8 cellular contexts compared by ENCODE assay signal in the genomic region with DNA sequence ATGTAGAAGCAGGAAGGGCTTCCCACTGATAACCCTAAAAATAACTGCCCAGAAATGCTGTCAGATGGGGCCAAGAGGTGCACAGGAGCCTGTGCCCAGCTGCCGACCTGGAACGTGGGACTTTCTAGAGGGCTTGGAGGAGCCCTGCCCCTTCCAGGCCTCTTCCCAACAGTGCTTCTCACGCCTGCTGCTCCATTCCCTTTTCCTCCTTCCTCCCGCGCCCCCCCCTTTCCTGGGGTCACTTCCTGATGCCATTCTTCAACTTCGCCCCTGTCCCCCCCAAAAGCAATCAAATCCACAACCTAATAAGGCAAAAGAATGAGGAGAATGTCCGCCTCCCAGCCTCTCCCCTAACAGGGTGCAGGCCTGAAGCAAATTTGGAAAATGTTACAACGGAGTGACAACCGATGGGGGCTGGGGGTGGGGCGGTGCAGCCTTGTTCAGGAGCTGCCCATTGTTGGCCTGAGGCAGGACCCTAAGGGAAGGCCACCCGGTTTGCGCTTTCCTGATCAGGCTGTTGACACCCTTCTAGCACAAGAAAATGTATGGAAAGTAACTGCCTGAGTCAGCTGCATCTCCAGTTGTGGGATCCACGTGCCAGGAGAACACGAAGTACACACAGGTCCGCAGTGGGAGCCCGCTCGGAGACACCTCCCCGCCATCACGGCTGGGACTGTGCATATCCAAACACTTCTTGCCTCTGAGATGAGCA. TPM values are rescaled to one million over a fixed set of nuclear protein-coding genes. Genes with fewer than 3 reads are reported as not detected.
DNase-seq lines count a peak whose midpoint lies in the region; TF ChIP-seq lines count a peak whose summit lies in the region.

No MANE protein-coding gene starts in this region.

- no peaks in the 10 kb centered on the region for H3K27me3 ChIP-seq in right atrium auricular region

- TF ChIP-seq CTCF in WI38 (IDR thresholded peaks at IDR 0.05; ENCODE audit: low read depth, low read length), result no peak
- TF ChIP-seq CTCF in right atrium auricular region (IDR thresholded peaks at IDR 0.05), result no peak

- H3K4me1 ChIP-seq in right atrium auricular region, result peaks cover 0 to 100% of the 10 kb centered on the region in 2 donors

- peaks cover 5% of the 10 kb centered on the region for H3K36me3 ChIP-seq in right atrium auricular region

- DNase-seq in ELR (ENCODE audit: low read depth), result peak; percentile 59
- peak; percentile 82 for DNase-seq in right atrium auricular region (ENCODE audit: low spot score)
- DNase-seq in retina, result peak; percentile 52
- DNase-seq in globus pallidus (ENCODE audit: low spot score), result no peak
- no peak for DNase-seq in activated CD4-positive, alpha-beta T cell treated with anti-CD3 and anti-CD28 coated beads for 48 hours
- DNase-seq in DMS153 (lab: John Stamatoyannopoulos, UW), result no peak
- DNase-seq in NCI-H1092 (lab: John Stamatoyannopoulos, UW), result no peak

- H3K4me3 ChIP-seq in WI38 (ENCODE audit: low read depth, low read length) (peak overlapping the region; percentile 22), right atrium auricular region (no peak overlapping the region)

- no peaks in the 10 kb centered on the region for H3K9me3 ChIP-seq in right atrium auricular region

- peak overlapping the region; percentile 97 to 98 for H3K27ac ChIP-seq in right atrium auricular region

RNA-seq across cellular contexts. Expression of a gene that starts 18.7 kb away (rescaled TPM):
- total RNA-seq in right atrium auricular region, result 100 to 1,000 TPM; 115 to 180 TPM

RNA-seq across cellular contexts. Expression of a gene that starts 47.1 kb away (rescaled TPM):
- 100 to 1,000 TPM; 716 to 786 TPM for total RNA-seq in right atrium auricular region

RNA-seq across cellular contexts. Expression of a gene that starts 48.4 kb away (rescaled TPM):
- total RNA-seq in right atrium auricular region, result 1 to 10 TPM in 1 of 2 donors, under 1 TPM in 1; 0.83 to 4.2 TPM

Comparison
In these comparisons a context has a peak if more than half of its experiments do, and no peak if none do; other contexts are left out.
1. DNase-seq: peak in ELR (single experiment), right atrium auricular region (single experiment) and retina (single experiment); none in globus pallidus (single experiment), activated CD4-positive, alpha-beta T cell treated with anti-CD3 and anti-CD28 coated beads for 48 hours (single experiment), DMS153 (single experiment) and NCI-H1092 (single experiment).